ENCODE assay signal across 1 cellular context in genomic region chr3:9340450-9341009, GRCh38.
TF ChIP-seq lines count a peak whose summit lies in the region.

No MANE protein-coding gene starts in this region.

TF ChIP-seq in K562, 482 proteins besides CTCF, POLR2A, EP300 and RAD21 (continued from another document):
- TF ChIP-seq JUND (IDR thresholded peaks at IDR 0.05; ENCODE audit: borderline replicate concordance, low read depth, low read length): peak; percentile 82
- peak; percentile 78; the same call in 2 of the 3 replicates for TF ChIP-seq JUND (tag; IDR thresholded peaks at IDR 0.05; ENCODE audit: borderline replicate concordance, low read depth, low read length)
- TF ChIP-seq NFE2 (IDR thresholded peaks at IDR 0.05; ENCODE audit: low read depth): no peak
- TF ChIP-seq ZNF354B (CRISPR knock-in tag; IDR thresholded peaks at IDR 0.05): no peak
- TF ChIP-seq, protein P1, sequence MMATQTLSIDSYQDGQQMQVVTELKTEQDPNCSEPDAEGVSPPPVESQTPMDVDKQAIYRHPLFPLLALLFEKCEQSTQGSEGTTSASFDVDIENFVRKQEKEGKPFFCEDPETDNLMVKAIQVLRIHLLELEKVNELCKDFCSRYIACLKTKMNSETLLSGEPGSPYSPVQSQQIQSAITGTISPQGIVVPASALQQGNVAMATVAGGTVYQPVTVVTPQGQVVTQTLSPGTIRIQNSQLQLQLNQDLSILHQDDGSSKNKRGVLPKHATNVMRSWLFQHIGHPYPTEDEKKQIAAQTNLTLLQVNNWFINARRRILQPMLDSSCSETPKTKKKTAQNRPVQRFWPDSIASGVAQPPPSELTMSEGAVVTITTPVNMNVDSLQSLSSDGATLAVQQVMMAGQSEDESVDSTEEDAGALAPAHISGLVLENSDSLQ (IDR thresholded peaks at IDR 0.05): no peak
- TF ChIP-seq ZNF316 (IDR thresholded peaks at IDR 0.05): no peak
- TF ChIP-seq ZNF175 (CRISPR knock-in tag; IDR thresholded peaks at IDR 0.05; ENCODE audit: low read depth): no peak
- no peak for TF ChIP-seq SLC30A9 (CRISPR knock-in tag; IDR thresholded peaks at IDR 0.05)
- no peak for TF ChIP-seq ZNF239 (CRISPR knock-in tag; IDR thresholded peaks at IDR 0.05)
- TF ChIP-seq, protein P2, sequence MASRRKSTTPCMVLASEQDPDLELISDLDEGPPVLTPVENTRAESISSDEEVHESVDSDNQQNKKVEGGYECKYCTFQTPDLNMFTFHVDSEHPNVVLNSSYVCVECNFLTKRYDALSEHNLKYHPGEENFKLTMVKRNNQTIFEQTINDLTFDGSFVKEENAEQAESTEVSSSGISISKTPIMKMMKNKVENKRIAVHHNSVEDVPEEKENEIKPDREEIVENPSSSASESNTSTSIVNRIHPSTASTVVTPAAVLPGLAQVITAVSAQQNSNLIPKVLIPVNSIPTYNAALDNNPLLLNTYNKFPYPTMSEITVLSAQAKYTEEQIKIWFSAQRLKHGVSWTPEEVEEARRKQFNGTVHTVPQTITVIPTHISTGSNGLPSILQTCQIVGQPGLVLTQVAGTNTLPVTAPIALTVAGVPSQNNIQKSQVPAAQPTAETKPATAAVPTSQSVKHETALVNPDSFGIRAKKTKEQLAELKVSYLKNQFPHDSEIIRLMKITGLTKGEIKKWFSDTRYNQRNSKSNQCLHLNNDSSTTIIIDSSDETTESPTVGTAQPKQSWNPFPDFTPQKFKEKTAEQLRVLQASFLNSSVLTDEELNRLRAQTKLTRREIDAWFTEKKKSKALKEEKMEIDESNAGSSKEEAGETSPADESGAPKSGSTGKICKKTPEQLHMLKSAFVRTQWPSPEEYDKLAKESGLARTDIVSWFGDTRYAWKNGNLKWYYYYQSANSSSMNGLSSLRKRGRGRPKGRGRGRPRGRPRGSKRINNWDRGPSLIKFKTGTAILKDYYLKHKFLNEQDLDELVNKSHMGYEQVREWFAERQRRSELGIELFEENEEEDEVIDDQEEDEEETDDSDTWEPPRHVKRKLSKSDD (conservative IDR thresholded peaks at IDR 0.05; ENCODE audit: low read length): no peak
- 0 out of 2 replicates have a peak, but pooled peaks have one; percentile 17 for TF ChIP-seq SMARCA4 (IDR thresholded peaks at IDR 0.05)
